ENCODE assay signal across 1 cellular context in the genomic region with DNA sequence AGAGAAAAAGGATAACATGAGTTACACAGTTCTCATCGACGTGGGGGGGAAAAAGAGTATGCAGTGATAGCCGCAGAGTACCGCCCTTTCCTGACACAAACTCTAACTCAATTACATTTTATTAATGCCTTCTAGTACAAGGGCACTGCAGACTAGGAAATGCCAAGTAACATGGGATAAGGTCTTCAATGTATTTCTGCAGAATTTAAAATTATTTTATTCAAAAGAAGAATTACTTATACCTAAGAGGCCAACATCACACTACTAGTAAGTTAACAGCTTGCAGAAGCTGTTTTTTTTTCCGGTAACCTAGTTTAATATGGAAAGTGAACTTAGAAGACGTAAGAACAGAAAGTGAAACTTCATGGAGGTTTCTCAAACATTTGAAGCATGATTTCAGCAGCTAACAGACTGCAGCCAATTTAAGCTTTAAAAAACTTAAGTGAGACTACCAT.
TF ChIP-seq lines count a peak whose summit lies in the region.

No MANE protein-coding gene starts in this region.

TF ChIP-seq in GM12878, 131 proteins besides CTCF, POLR2A, EP300 and RAD21:
- TF ChIP-seq YY1 (IDR thresholded peaks at IDR 0.05; ENCODE audit: low read depth, low read length) = no peak
- TF ChIP-seq MXI1 (IDR thresholded peaks at IDR 0.05; ENCODE audit: low read depth, low read length) = peak; percentile 91
- TF ChIP-seq, protein P1, sequence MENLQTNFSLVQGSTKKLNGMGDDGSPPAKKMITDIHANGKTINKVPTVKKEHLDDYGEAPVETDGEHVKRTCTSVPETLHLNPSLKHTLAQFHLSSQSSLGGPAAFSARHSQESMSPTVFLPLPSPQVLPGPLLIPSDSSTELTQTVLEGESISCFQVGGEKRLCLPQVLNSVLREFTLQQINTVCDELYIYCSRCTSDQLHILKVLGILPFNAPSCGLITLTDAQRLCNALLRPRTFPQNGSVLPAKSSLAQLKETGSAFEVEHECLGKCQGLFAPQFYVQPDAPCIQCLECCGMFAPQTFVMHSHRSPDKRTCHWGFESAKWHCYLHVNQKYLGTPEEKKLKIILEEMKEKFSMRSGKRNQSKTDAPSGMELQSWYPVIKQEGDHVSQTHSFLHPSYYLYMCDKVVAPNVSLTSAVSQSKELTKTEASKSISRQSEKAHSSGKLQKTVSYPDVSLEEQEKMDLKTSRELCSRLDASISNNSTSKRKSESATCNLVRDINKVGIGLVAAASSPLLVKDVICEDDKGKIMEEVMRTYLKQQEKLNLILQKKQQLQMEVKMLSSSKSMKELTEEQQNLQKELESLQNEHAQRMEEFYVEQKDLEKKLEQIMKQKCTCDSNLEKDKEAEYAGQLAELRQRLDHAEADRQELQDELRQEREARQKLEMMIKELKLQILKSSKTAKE (IDR thresholded peaks at IDR 0.05; ENCODE audit: low read depth, poor library complexity, severe bottlenecking) = peak; percentile 54
- TF ChIP-seq, protein P2, sequence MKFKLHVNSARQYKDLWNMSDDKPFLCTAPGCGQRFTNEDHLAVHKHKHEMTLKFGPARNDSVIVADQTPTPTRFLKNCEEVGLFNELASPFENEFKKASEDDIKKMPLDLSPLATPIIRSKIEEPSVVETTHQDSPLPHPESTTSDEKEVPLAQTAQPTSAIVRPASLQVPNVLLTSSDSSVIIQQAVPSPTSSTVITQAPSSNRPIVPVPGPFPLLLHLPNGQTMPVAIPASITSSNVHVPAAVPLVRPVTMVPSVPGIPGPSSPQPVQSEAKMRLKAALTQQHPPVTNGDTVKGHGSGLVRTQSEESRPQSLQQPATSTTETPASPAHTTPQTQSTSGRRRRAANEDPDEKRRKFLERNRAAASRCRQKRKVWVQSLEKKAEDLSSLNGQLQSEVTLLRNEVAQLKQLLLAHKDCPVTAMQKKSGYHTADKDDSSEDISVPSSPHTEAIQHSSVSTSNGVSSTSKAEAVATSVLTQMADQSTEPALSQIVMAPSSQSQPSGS (IDR thresholded peaks at IDR 0.05; ENCODE audit: low read length) = peak; percentile 44
- TF ChIP-seq, protein P3, sequence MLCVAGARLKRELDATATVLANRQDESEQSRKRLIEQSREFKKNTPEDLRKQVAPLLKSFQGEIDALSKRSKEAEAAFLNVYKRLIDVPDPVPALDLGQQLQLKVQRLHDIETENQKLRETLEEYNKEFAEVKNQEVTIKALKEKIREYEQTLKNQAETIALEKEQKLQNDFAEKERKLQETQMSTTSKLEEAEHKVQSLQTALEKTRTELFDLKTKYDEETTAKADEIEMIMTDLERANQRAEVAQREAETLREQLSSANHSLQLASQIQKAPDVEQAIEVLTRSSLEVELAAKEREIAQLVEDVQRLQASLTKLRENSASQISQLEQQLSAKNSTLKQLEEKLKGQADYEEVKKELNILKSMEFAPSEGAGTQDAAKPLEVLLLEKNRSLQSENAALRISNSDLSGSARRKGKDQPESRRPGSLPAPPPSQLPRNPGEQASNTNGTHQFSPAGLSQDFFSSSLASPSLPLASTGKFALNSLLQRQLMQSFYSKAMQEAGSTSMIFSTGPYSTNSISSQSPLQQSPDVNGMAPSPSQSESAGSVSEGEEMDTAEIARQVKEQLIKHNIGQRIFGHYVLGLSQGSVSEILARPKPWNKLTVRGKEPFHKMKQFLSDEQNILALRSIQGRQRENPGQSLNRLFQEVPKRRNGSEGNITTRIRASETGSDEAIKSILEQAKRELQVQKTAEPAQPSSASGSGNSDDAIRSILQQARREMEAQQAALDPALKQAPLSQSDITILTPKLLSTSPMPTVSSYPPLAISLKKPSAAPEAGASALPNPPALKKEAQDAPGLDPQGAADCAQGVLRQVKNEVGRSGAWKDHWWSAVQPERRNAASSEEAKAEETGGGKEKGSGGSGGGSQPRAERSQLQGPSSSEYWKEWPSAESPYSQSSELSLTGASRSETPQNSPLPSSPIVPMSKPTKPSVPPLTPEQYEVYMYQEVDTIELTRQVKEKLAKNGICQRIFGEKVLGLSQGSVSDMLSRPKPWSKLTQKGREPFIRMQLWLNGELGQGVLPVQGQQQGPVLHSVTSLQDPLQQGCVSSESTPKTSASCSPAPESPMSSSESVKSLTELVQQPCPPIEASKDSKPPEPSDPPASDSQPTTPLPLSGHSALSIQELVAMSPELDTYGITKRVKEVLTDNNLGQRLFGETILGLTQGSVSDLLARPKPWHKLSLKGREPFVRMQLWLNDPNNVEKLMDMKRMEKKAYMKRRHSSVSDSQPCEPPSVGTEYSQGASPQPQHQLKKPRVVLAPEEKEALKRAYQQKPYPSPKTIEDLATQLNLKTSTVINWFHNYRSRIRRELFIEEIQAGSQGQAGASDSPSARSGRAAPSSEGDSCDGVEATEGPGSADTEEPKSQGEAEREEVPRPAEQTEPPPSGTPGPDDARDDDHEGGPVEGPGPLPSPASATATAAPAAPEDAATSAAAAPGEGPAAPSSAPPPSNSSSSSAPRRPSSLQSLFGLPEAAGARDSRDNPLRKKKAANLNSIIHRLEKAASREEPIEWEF (IDR thresholded peaks at IDR 0.05; ENCODE audit: insufficient replicate concordance, low read depth, low read length) = no peak
- TF ChIP-seq, protein P4, sequence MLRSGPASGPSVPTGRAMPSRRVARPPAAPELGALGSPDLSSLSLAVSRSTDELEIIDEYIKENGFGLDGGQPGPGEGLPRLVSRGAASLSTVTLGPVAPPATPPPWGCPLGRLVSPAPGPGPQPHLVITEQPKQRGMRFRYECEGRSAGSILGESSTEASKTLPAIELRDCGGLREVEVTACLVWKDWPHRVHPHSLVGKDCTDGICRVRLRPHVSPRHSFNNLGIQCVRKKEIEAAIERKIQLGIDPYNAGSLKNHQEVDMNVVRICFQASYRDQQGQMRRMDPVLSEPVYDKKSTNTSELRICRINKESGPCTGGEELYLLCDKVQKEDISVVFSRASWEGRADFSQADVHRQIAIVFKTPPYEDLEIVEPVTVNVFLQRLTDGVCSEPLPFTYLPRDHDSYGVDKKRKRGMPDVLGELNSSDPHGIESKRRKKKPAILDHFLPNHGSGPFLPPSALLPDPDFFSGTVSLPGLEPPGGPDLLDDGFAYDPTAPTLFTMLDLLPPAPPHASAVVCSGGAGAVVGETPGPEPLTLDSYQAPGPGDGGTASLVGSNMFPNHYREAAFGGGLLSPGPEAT (IDR thresholded peaks at IDR 0.05; ENCODE audit: low read depth) = peak; percentile 28; the same call in 1 of the 2 replicates
- TF ChIP-seq WRNIP1 (IDR thresholded peaks at IDR 0.05; ENCODE audit: borderline replicate concordance, low read depth, low read length) = no peak
- no peak for TF ChIP-seq TBL1XR1 (IDR thresholded peaks at IDR 0.05; ENCODE audit: low read depth, low read length)
- TF ChIP-seq BHLHE40 (IDR thresholded peaks at IDR 0.05; ENCODE audit: borderline replicate concordance in 1 of 2, low read depth in 2 of 2, low read length in 1 of 2) = no peak
- TF ChIP-seq CEBPB (IDR thresholded peaks at IDR 0.05; ENCODE audit: borderline replicate concordance in 1 of 2, low read depth in 2 of 2, low read length in 2 of 2) = no peak
- TF ChIP-seq SIN3A (IDR thresholded peaks at IDR 0.05; ENCODE audit: low read depth, low read length) = 0 out of 2 replicates have a peak, but pooled peaks have one; percentile 28
- peak; percentile 74 for TF ChIP-seq ZNF384 (IDR thresholded peaks at IDR 0.05; ENCODE audit: borderline replicate concordance, low read depth, low read length)
- TF ChIP-seq, protein P5, sequence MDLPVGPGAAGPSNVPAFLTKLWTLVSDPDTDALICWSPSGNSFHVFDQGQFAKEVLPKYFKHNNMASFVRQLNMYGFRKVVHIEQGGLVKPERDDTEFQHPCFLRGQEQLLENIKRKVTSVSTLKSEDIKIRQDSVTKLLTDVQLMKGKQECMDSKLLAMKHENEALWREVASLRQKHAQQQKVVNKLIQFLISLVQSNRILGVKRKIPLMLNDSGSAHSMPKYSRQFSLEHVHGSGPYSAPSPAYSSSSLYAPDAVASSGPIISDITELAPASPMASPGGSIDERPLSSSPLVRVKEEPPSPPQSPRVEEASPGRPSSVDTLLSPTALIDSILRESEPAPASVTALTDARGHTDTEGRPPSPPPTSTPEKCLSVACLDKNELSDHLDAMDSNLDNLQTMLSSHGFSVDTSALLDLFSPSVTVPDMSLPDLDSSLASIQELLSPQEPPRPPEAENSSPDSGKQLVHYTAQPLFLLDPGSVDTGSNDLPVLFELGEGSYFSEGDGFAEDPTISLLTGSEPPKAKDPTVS (IDR thresholded peaks at IDR 0.05; ENCODE audit: low read depth, low read length) = no peak
- no peak for TF ChIP-seq ZNF217 (IDR thresholded peaks at IDR 0.05)
- 0 out of 2 replicates have a peak, but pooled peaks have one; percentile 30 for TF ChIP-seq CREB1 (IDR thresholded peaks at IDR 0.05; ENCODE audit: low read depth)
- TF ChIP-seq, protein P6, sequence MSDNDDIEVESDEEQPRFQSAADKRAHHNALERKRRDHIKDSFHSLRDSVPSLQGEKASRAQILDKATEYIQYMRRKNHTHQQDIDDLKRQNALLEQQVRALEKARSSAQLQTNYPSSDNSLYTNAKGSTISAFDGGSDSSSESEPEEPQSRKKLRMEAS (IDR thresholded peaks at IDR 0.05; ENCODE audit: low read depth, low read length) = no peak
- TF ChIP-seq MTA3 (IDR thresholded peaks at IDR 0.05; ENCODE audit: borderline replicate concordance, low read length) = 0 out of 2 replicates have a peak, but pooled peaks have one; percentile 42
- peak; percentile 64 for TF ChIP-seq ATF7 (IDR thresholded peaks at IDR 0.05; ENCODE audit: low read depth)
- TF ChIP-seq BMI1 (IDR thresholded peaks at IDR 0.05; ENCODE audit: borderline replicate concordance) = no peak
- TF ChIP-seq, protein P7, sequence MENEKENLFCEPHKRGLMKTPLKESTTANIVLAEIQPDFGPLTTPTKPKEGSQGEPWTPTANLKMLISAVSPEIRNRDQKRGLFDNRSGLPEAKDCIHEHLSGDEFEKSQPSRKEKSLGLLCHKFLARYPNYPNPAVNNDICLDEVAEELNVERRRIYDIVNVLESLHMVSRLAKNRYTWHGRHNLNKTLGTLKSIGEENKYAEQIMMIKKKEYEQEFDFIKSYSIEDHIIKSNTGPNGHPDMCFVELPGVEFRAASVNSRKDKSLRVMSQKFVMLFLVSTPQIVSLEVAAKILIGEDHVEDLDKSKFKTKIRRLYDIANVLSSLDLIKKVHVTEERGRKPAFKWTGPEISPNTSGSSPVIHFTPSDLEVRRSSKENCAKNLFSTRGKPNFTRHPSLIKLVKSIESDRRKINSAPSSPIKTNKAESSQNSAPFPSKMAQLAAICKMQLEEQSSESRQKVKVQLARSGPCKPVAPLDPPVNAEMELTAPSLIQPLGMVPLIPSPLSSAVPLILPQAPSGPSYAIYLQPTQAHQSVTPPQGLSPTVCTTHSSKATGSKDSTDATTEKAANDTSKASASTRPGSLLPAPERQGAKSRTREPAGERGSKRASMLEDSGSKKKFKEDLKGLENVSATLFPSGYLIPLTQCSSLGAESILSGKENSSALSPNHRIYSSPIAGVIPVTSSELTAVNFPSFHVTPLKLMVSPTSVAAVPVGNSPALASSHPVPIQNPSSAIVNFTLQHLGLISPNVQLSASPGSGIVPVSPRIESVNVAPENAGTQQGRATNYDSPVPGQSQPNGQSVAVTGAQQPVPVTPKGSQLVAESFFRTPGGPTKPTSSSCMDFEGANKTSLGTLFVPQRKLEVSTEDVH (IDR thresholded peaks at IDR 0.05; ENCODE audit: low read depth, partially characterized antibody) = no peak
- TF ChIP-seq, protein P8, sequence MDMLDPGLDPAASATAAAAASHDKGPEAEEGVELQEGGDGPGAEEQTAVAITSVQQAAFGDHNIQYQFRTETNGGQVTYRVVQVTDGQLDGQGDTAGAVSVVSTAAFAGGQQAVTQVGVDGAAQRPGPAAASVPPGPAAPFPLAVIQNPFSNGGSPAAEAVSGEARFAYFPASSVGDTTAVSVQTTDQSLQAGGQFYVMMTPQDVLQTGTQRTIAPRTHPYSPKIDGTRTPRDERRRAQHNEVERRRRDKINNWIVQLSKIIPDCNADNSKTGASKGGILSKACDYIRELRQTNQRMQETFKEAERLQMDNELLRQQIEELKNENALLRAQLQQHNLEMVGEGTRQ (IDR thresholded peaks at IDR 0.05; ENCODE audit: borderline replicate concordance, low read depth, low read length) = no peak
- TF ChIP-seq MEF2A (IDR thresholded peaks at IDR 0.05; ENCODE audit: insufficient read depth, low read depth, low read length) = 0 out of 2 replicates have a peak, but pooled peaks have one; percentile 20
- TF ChIP-seq, protein P9, sequence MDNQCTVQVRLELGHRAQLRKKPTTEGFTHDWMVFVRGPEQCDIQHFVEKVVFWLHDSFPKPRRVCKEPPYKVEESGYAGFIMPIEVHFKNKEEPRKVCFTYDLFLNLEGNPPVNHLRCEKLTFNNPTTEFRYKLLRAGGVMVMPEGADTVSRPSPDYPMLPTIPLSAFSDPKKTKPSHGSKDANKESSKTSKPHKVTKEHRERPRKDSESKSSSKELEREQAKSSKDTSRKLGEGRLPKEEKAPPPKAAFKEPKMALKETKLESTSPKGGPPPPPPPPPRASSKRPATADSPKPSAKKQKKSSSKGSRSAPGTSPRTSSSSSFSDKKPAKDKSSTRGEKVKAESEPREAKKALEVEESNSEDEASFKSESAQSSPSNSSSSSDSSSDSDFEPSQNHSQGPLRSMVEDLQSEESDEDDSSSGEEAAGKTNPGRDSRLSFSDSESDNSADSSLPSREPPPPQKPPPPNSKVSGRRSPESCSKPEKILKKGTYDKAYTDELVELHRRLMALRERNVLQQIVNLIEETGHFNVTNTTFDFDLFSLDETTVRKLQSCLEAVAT (IDR thresholded peaks at IDR 0.05) = no peak
- TF ChIP-seq IKZF2 (IDR thresholded peaks at IDR 0.05) = no peak
- TF ChIP-seq IKZF1 (conservative IDR thresholded peaks at IDR 0.05) = no peak
- TF ChIP-seq IRF4 (IDR thresholded peaks at IDR 0.05; ENCODE audit: low read depth, low read length) = 0 out of 2 replicates have a peak, but pooled peaks have one; percentile 26
TF ChIP-seq in GM12878: peak in this region for 11.
